In genomic region chr5:74056789-74057164, GRCh38 we compare ENCODE assay signal across 1 cellular context.
TF ChIP-seq lines count a peak whose summit lies in the region.

No MANE protein-coding gene starts in this region.

TF ChIP-seq in GM23338, 12 proteins besides CTCF, POLR2A, EP300 and RAD21 (continued from another document):
- TF ChIP-seq, protein P1, sequence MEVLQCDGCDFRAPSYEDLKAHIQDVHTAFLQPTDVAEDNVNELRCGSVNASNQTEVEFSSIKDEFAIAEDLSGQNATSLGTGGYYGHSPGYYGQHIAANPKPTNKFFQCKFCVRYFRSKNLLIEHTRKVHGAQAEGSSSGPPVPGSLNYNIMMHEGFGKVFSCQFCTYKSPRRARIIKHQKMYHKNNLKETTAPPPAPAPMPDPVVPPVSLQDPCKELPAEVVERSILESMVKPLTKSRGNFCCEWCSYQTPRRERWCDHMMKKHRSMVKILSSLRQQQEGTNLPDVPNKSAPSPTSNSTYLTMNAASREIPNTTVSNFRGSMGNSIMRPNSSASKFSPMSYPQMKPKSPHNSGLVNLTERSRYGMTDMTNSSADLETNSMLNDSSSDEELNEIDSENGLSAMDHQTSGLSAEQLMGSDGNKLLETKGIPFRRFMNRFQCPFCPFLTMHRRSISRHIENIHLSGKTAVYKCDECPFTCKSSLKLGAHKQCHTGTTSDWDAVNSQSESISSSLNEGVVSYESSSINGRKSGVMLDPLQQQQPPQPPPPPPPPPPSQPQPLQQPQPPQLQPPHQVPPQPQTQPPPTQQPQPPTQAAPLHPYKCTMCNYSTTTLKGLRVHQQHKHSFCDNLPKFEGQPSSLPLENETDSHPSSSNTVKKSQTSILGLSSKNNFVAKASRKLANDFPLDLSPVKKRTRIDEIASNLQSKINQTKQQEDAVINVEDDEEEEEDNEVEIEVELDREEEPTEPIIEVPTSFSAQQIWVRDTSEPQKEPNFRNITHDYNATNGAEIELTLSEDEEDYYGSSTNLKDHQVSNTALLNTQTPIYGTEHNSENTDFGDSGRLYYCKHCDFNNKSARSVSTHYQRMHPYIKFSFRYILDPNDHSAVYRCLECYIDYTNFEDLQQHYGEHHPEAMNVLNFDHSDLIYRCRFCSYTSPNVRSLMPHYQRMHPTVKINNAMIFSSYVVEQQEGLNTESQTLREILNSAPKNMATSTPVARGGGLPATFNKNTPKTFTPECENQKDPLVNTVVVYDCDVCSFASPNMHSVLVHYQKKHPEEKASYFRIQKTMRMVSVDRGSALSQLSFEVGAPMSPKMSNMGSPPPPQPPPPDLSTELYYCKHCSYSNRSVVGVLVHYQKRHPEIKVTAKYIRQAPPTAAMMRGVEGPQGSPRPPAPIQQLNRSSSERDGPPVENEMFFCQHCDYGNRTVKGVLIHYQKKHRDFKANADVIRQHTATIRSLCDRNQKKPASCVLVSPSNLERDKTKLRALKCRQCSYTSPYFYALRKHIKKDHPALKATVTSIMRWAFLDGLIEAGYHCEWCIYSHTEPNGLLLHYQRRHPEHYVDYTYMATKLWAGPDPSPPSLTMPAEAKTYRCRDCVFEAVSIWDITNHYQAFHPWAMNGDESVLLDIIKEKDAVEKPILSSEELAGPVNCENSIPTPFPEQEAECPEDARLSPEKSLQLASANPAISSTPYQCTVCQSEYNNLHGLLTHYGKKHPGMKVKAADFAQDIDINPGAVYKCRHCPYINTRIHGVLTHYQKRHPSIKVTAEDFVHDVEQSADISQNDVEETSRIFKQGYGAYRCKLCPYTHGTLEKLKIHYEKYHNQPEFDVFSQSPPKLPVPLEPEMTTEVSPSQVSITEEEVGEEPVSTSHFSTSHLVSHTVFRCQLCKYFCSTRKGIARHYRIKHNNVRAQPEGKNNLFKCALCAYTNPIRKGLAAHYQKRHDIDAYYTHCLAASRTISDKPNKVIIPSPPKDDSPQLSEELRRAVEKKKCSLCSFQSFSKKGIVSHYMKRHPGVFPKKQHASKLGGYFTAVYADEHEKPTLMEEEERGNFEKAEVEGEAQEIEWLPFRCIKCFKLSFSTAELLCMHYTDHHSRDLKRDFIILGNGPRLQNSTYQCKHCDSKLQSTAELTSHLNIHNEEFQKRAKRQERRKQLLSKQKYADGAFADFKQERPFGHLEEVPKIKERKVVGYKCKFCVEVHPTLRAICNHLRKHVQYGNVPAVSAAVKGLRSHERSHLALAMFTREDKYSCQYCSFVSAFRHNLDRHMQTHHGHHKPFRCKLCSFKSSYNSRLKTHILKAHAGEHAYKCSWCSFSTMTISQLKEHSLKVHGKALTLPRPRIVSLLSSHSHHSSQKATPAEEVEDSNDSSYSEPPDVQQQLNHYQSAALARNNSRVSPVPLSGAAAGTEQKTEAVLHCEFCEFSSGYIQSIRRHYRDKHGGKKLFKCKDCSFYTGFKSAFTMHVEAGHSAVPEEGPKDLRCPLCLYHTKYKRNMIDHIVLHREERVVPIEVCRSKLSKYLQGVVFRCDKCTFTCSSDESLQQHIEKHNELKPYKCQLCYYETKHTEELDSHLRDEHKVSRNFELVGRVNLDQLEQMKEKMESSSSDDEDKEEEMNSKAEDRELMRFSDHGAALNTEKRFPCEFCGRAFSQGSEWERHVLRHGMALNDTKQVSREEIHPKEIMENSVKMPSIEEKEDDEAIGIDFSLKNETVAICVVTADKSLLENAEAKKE (CRISPR knock-in tag; IDR thresholded peaks at IDR 0.05): no peak
- TF ChIP-seq NANOG (IDR thresholded peaks at IDR 0.05; ENCODE audit: borderline replicate concordance): no peak
- no peak for TF ChIP-seq STAT1 (IDR thresholded peaks at IDR 0.05; ENCODE audit: unreplicated experiment)
- TF ChIP-seq ETS1 (IDR thresholded peaks at IDR 0.05): no peak
- TF ChIP-seq ZNF331 (CRISPR knock-in tag; IDR thresholded peaks at IDR 0.05; ENCODE audit: low read depth): no peak
- TF ChIP-seq POLR2AphosphoS5 (IDR thresholded peaks at IDR 0.05; ENCODE audit: low read depth): no peak
- no peak for TF ChIP-seq EZH2phosphoT487 (IDR thresholded peaks at IDR 0.05; ENCODE audit: unreplicated experiment)
- TF ChIP-seq ZNF114 (CRISPR knock-in tag; IDR thresholded peaks at IDR 0.05): no peak
